ENCODE assay signal across 8 cellular contexts in the genomic region with DNA sequence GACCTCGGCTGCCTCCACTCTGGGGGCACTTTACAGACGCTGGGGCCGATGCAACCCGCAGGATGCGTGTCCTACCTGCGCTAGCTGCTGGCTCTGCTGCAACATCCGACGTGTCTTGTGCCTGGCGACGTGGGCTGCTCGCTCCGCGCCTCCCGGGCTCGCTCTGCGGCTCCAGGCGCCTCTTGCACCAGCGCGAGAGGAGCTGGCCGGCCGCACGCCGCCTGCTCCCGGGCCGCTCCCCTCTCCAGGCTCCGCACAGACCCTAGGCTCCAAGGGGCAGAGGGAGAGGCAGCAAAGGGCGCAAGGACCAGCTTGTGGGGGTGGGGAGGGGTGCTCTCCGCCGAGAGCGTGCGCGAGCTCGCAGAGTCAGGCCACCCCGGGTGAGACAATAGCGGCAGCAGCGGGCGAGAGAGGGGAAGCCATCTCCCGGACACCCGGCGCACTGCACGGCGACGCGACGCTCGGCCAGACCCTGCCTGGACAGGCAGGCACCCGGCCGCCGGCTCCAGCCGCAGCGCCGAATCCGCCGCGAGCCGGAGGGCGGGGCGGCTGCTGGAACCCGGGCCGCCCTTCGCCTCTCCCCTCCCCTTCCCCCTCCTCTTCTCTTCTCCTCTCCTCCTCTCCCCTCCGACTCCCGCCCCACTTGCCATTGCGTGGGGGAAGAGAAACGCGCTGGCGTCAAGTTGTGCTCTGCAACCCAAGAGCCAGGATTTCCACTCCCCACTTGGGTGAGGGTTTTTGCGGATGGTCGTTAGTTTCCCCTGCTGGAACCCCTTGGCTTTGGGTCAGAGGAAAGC. TPM values are rescaled to one million over a fixed set of nuclear protein-coding genes. Genes with fewer than 3 reads are reported as not detected.
DNase-seq lines count a peak whose midpoint lies in the region; ATAC-seq, FAIRE-seq and TF ChIP-seq lines count a peak whose summit lies in the region.

Gene PIK3C2B, minus strand, starts transcription at position 525 of the 797 bp plus-strand sequence. CDS start 25,003 bp downstream, outside the sequence.

- FAIRE-seq in GM12891 (lab: Jason Lieb, UNC) = peak; percentile 78

- WGBS in adipose tissue, 3 donors = 0 to 1% (median 0%) methylated on average over 65 to 69 of the region's 69 CpGs

- H3K4me1 ChIP-seq in uterus = no peaks in the 10 kb centered on the region

- H3K27me3 ChIP-seq in uterus = no peaks in the 10 kb centered on the region

- DNase-seq in GM12891 (ENCODE audit: insufficient read length, low spot score) = peak; percentile 87
- peak; percentile 85 for DNase-seq in NCI-H1092 treated with DMSO at 0.1 percent for 48 hours (lab: John Stamatoyannopoulos, UW)
- DNase-seq in SW 1271 (lab: John Stamatoyannopoulos, UW) = peak; percentile 15 to 57
- DNase-seq in cardiac septum (ENCODE audit: low spot score) = peak; percentile 90
- DNase-seq in posterior cingulate gyrus = peak; percentile 75 to 97 (median 82)
- DNase-seq in uterus = peak; percentile 79 to 81

- ATAC-seq in HG02623 (IDR thresholded peaks at IDR 0.05; ENCODE audit: unreplicated experiment) = peak; percentile 69

- peak; percentile 14 to 72 (median 52) for TF ChIP-seq CTCF in uterus (IDR thresholded peaks at IDR 0.05)

- H3K9me3 ChIP-seq in uterus = no peaks in the 10 kb centered on the region

- TF ChIP-seq POLR2A in GM12891 (IDR thresholded peaks at IDR 0.05; ENCODE audit: low read depth, low read length) (peak; percentile 58), uterus (IDR thresholded peaks at IDR 0.05) (peak; percentile 56 to 64)

- H3K36me3 ChIP-seq in uterus = no peaks in the 10 kb centered on the region

- intact Hi-C loops in cardiac septum (cut with DNase I) (loop anchor here (1.0 to 2.0 kb wide), 2 partner anchors 28 to 48 kb away; no protein-coding TSS in a partner anchor), posterior cingulate gyrus (cut with DNase I) (loop anchor here (1.0 to 10.0 kb wide), 3 partner anchors 28 to 330 kb away; partner anchors contain the start of gene REN), uterus (cut with DNase I; ENCODE audit: low total_unique reads) (no loop called here)

- H3K4me3 ChIP-seq in uterus = peak within 1 kb of the TSS; percentile 72 to 85

- H3K27ac ChIP-seq in adipose tissue (ENCODE audit: low read depth, low read length) = peak within 1 kb of the TSS; percentile 35
- H3K27ac ChIP-seq in uterus = peak within 1 kb of the TSS; percentile 87 to 90

TF ChIP-seq in GM12891, 5 proteins besides CTCF, POLR2A, EP300 and RAD21:
- 0 out of 2 replicates have a peak, but pooled peaks have one; percentile 23 for TF ChIP-seq SPI1 (IDR thresholded peaks at IDR 0.05; ENCODE audit: low read depth, low read length)
- TF ChIP-seq TAF1 (IDR thresholded peaks at IDR 0.05; ENCODE audit: low read depth, low read length) = peak; percentile 57; the same call in 1 of the 2 replicates
- TF ChIP-seq POLR2AphosphoS5 (IDR thresholded peaks at IDR 0.05; ENCODE audit: low read depth, low read length) = no peak; the same call in 1 of the 2 replicates
- no peak for TF ChIP-seq PAX5 (IDR thresholded peaks at IDR 0.05; ENCODE audit: insufficient read depth, low read length, severe bottlenecking)
- no peak for TF ChIP-seq POU2F2 (IDR thresholded peaks at IDR 0.05; ENCODE audit: low read depth, low read length)

RNA-seq across cellular contexts. Expression of gene PIK3C2B, which starts in this region (rescaled TPM):
- 6.4 TPM for polyA plus RNA-seq in GM12891 (2012; ENCODE audit: low read depth, missing spikeins)
- 10 to 100 TPM in 2 of 3 donors, 1 to 10 TPM in 1; 4.9 to 13.6 (median 13.2) TPM for polyA plus RNA-seq in adipose tissue
- total RNA-seq in cardiac septum (28.8 TPM), uterus (10 to 100 TPM in 3 of 4 donors, 1 to 10 TPM in 1; 7.4 to 81.5 (median 38.3) TPM)

Comparison
In these comparisons a context has a peak if more than half of its experiments do, and no peak if none do; other contexts are left out.
1. Peak in every context shown above with its lines: DNase-seq, ATAC-seq, H3K4me3 ChIP-seq and H3K27ac ChIP-seq.
2. DNase-seq: peak in every context shown above with its lines; median percentile 90 in cardiac septum; 87 in GM12891; 85 in NCI-H1092 treated with DMSO at 0.1 percent for 48 hours; 82 in posterior cingulate gyrus; 80 in uterus; 36 in SW 1271.